1 cellular context compared by ENCODE assay signal in genomic region chr6:14148471-14148870, GRCh38.
TF ChIP-seq lines count a peak whose summit lies in the region.

No MANE protein-coding gene starts in this region.

TF ChIP-seq in GM12878, 131 proteins besides CTCF, POLR2A, EP300 and RAD21:
- no peak for TF ChIP-seq CHD4 (IDR thresholded peaks at IDR 0.05)
- no peak for TF ChIP-seq ZBTB4 (CRISPR knock-in tag; IDR thresholded peaks at IDR 0.05)
- TF ChIP-seq HCFC1 (IDR thresholded peaks at IDR 0.05; ENCODE audit: low read length) = no peak
- TF ChIP-seq RUNX3 (IDR thresholded peaks at IDR 0.05; ENCODE audit: low read length) = no peak
- TF ChIP-seq ZBTB33 (IDR thresholded peaks at IDR 0.05) = no peak
- no peak for TF ChIP-seq MYC (IDR thresholded peaks at IDR 0.05; ENCODE audit: insufficient read depth, insufficient read length, insufficient replicate concordance, low read length, severe bottlenecking)
- no peak for TF ChIP-seq NBN (IDR thresholded peaks at IDR 0.05)
- no peak for TF ChIP-seq CREB1 (IDR thresholded peaks at IDR 0.05; ENCODE audit: low read depth)
- no peak for TF ChIP-seq SMARCA5 (IDR thresholded peaks at IDR 0.05)
